19 cellular contexts compared by ENCODE assay signal in genomic region chr7:128919881-128920789, GRCh38. TPM values are rescaled to one million over a fixed set of nuclear protein-coding genes. Genes with fewer than 3 reads are reported as not detected.
DNase-seq lines count a peak whose midpoint lies in the region; ATAC-seq and TF ChIP-seq lines count a peak whose summit lies in the region.
"Had no signal": no experiment of that assay in that cellular context is flagged by ENCODE, and none has a peak within 500 bp of the region (broad histone marks: within the 10 kb centered on the region; RNA-seq: fewer than 3 reads in every experiment).

No MANE protein-coding gene starts in this region.

- H3K27me3 ChIP-seq in DOHH2 (ENCODE audit: control insufficient read depth, low read length): peaks cover 56% of the 10 kb centered on the region

- H3K9me3 Mint-ChIP-seq in endothelial cell (ENCODE audit: unreplicated experiment): no peaks in the 10 kb centered on the region
- H3K9me3 Mint-ChIP-seq: stimulated activated naive B cell treated with anti-CD40 and anti-IgM and Interleukin-4, amounts not matched to agents 10 μg/mL and 1 μg/mL and 100 μg/mL, for 72 hours had no signal

- H3F3A ChIP-seq in DOHH2 (ENCODE audit: control insufficient read depth, insufficient read depth): 0 out of 2 replicates have a peak, but pooled peaks cover 2% of the 10 kb centered on the region

- no peaks in the 10 kb centered on the region for H3K9me3 ChIP-seq in DOHH2 (ENCODE audit: control insufficient read depth, insufficient read depth, low read length)
- H3K9me3 ChIP-seq: gastrocnemius medialis, upper lobe of right lung had no signal

- H3K27ac ChIP-seq in DOHH2 (ENCODE audit: low read depth, low read length): no peak overlapping the region
- H3K27ac ChIP-seq: gastrocnemius medialis, PC-9, upper lobe of right lung had no signal

- no peak overlapping the region for H3K4me3 Mint-ChIP-seq in endothelial cell (ENCODE audit: unreplicated experiment)
- H3K4me3 Mint-ChIP-seq: stimulated activated naive B cell treated with anti-CD40 and anti-IgM and Interleukin-4, amounts not matched to agents 10 μg/mL and 1 μg/mL and 100 μg/mL, for 72 hours had no signal

- H3K36me3 Mint-ChIP-seq in endothelial cell (ENCODE audit: low read depth, unreplicated experiment): no peaks in the 10 kb centered on the region
- H3K36me3 Mint-ChIP-seq: stimulated activated naive B cell treated with anti-CD40 and anti-IgM and Interleukin-4, amounts not matched to agents 10 μg/mL and 1 μg/mL and 100 μg/mL, for 72 hours had no signal

- in situ Hi-C loops in SK-MEL-5 (cut with HindIII; ENCODE audit: low pct_unique_long_range_greater_than_20kb, low sequenced_read_pairs): no loop called here

- H4K20me1 ChIP-seq in DOHH2 (ENCODE audit: control insufficient read depth, insufficient read depth, low read depth, low read length): no peaks in the 10 kb centered on the region

- H3K9me2 ChIP-seq in DOHH2 (replicated peaks; ENCODE audit: control insufficient read depth, low read length): no peaks in the 10 kb centered on the region

- H3K4me1 Mint-ChIP-seq in endothelial cell (ENCODE audit: unreplicated experiment): peaks cover 7% of the 10 kb centered on the region

- no peak overlapping the region for H3K4me3 ChIP-seq in DOHH2 (ENCODE audit: low read length)
- H3K4me3 ChIP-seq: gastrocnemius medialis, PC-9, upper lobe of right lung had no signal

- no peak overlapping the region for H3K27ac Mint-ChIP-seq in endothelial cell (ENCODE audit: unreplicated experiment)
- H3K27ac Mint-ChIP-seq: stimulated activated naive B cell treated with anti-CD40 and anti-IgM and Interleukin-4, amounts not matched to agents 10 μg/mL and 1 μg/mL and 100 μg/mL, for 72 hours had no signal

- peaks cover 20% of the 10 kb centered on the region for H3K27me3 Mint-ChIP-seq in endothelial cell (ENCODE audit: unreplicated experiment)

- H3K4me2 ChIP-seq in DOHH2 (ENCODE audit: low read length): no peak overlapping the region

- no peaks in the 10 kb centered on the region for H3K79me2 ChIP-seq in DOHH2 (ENCODE audit: control insufficient read depth, low read length)

- no peaks in the 10 kb centered on the region for H3K36me3 ChIP-seq in DOHH2 (ENCODE audit: control insufficient read depth, low read length)
- H3K36me3 ChIP-seq: gastrocnemius medialis, upper lobe of right lung had no signal

- peak; percentile 24 for TF ChIP-seq CTCF in DOHH2 (IDR thresholded peaks at IDR 0.05; ENCODE audit: low read depth, low read length, poor library complexity, severe bottlenecking)
- TF ChIP-seq CTCF in endothelial cell (IDR thresholded peaks at IDR 0.05; ENCODE audit: unreplicated experiment): no peak

- H3K4me1 ChIP-seq in DOHH2 (ENCODE audit: control insufficient read depth, low read length): peaks cover 10% of the 10 kb centered on the region

- DNase-seq in 8988T: peak; percentile 2
- peak; percentile 32 for DNase-seq in SK-MEL-5 (ENCODE audit: low read depth, low spot score)
- peak; percentile 55 for DNase-seq in left kidney (ENCODE audit: low read depth, low spot score)
- DNase-seq in A172 (ENCODE audit: low spot score): no peak
- DNase-seq in CD1c-positive myeloid dendritic cell (ENCODE audit: extremely low spot score): no peak
- no peak for DNase-seq in endothelial cell (ENCODE audit: low spot score)
- DNase-seq: activated CD4-positive, alpha-beta T cell treated with anti-CD3 and anti-CD28 coated beads, Interleukin-2, amount 50 U/mL, for 1 hour; gastrocnemius medialis; GF-D8; MV-4-11; NCI-H2227 treated with DMSO at 0.1 percent for 48 hours; PC-9; stimulated activated CD4-positive, alpha-beta T cell treated with anti-CD3 and anti-CD28 coated beads, Interleukin-4, amount 100 ng/mL, for 1 hour; stimulated activated naive B cell treated with anti-CD40 and anti-IgM and Interleukin-4, amounts not matched to agents 10 μg/mL and 1 μg/mL and 100 μg/mL, for 72 hours; T-helper 2 cell had no signal

- ATAC-seq in GM18861 (IDR thresholded peaks at IDR 0.05; ENCODE audit: unreplicated experiment): no peak
- ATAC-seq: gastrocnemius medialis, upper lobe of right lung had no signal

RNA-seq across cellular contexts. Expression of gene KCP, which starts 9.6 kb away (rescaled TPM):
- total RNA-seq in SK-MEL-5 (2014; rRNA removed; shearing (Covaris generic)): 0.03 and 0.13 TPM in 2 replicates
- 0.23 and 0.30 TPM in 2 replicates for polyA plus RNA-seq in SK-MEL-5 (2015; cell fraction: cytosol; rRNA removed)
- polyA plus RNA-seq in SK-MEL-5 (2015; cell fraction: nucleus; rRNA removed): 3.2 and 5.4 TPM in 2 replicates
- total RNA-seq in A172 (2014; rRNA removed; shearing (Covaris generic)): 0.21 and 0.26 TPM in 2 replicates
- total RNA-seq in endothelial cell (ENCODE audit: unreplicated experiment): 4.3 TPM
- polyA plus RNA-seq: BJ had no signal

RNA-seq across cellular contexts. Expression of gene IRF5, which starts 17.6 kb away (rescaled TPM):
- total RNA-seq in SK-MEL-5 (2014; rRNA removed; shearing (Covaris generic)): 6.3 and 6.9 TPM in 2 replicates
- polyA plus RNA-seq in SK-MEL-5 (2015; cell fraction: cytosol; rRNA removed): 2.6 and 5.0 TPM in 2 replicates
- 11.7 and 15.6 TPM in 2 replicates for polyA plus RNA-seq in SK-MEL-5 (2015; cell fraction: nucleus; rRNA removed)
- 17.4 and 20.8 TPM in 2 replicates for total RNA-seq in A172 (2014; rRNA removed; shearing (Covaris generic))
- 3.9 TPM for total RNA-seq in endothelial cell (ENCODE audit: unreplicated experiment)

RNA-seq across cellular contexts. Expression of gene ATP6V1F, which starts 57.5 kb away (rescaled TPM):
- 318 and 339 TPM in 2 replicates for total RNA-seq in SK-MEL-5 (2014; rRNA removed; shearing (Covaris generic))
- polyA plus RNA-seq in SK-MEL-5 (2015; cell fraction: cytosol; rRNA removed): 339 and 433 TPM in 2 replicates
- 26.0 and 33.7 TPM in 2 replicates for polyA plus RNA-seq in SK-MEL-5 (2015; cell fraction: nucleus; rRNA removed)
- total RNA-seq in A172 (2014; rRNA removed; shearing (Covaris generic)): 157 and 171 TPM in 2 replicates
- total RNA-seq in endothelial cell (ENCODE audit: unreplicated experiment): 132 TPM

Comparison
In these comparisons a context has a peak if more than half of its experiments do, and no peak if none do; other contexts are left out.
1. DNase-seq: peak in 8988T (single experiment), SK-MEL-5 (single experiment) and left kidney (single experiment); none in A172 (single experiment), CD1c-positive myeloid dendritic cell (single experiment) and endothelial cell (single experiment).